Comparison of ENCODE assay signal across 18 cellular contexts in the genomic region with DNA sequence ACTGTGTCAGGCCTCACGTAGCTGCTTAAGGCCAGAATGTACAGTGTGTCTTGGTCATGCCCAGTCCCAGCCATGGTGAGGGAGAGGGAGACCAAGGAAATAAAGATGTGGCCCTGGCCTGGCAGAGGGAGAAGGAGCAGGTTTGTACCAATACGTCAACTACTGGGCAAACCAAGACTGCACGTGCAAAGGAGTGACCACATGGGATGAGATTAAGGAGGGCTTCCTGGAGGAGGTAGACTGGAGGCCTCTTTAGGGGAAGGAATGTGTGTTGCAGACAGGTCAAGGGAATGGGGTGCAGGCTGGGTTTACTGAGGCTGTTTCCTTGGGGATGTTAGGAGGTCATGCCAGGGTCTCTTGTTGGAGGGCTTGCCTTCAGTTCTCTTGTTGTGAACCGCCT. TPM values are rescaled to one million over a fixed set of nuclear protein-coding genes. Genes with fewer than 3 reads are reported as not detected.
DNase-seq lines count a peak whose midpoint lies in the region; ATAC-seq, FAIRE-seq and TF ChIP-seq lines count a peak whose summit lies in the region.
"Had no signal": no experiment of that assay in that cellular context is flagged by ENCODE, and none has a peak within 500 bp of the region (broad histone marks: within the 10 kb centered on the region; RNA-seq: fewer than 3 reads in every experiment).

No MANE protein-coding gene starts in this region.

- TF ChIP-seq POLR2A in A549 (IDR thresholded peaks at IDR 0.05; ENCODE audit: low read length), result no peak
- TF ChIP-seq POLR2A in K562 (conservative IDR thresholded peaks at IDR 0.05), result no peak

- peaks cover 18% of the 10 kb centered on the region for H3K36me3 Mint-ChIP-seq in HFFc6 (ENCODE audit: low read depth)
- H3K36me3 Mint-ChIP-seq in nephron progenitor cell (ENCODE audit: low read depth), result peaks cover 34% of the 10 kb centered on the region
- H3K36me3 Mint-ChIP-seq: CD4-positive, alpha-beta memory T cell had no signal

- WGBS in A549 (ENCODE audit: missing lambda C conversion rate), result 89% methylated on average over 4 of the region's 4 CpGs
- 82% methylated on average over 4 of the region's 4 CpGs for WGBS in K562 (ENCODE audit: insufficient coverage, low coverage, missing lambda C conversion rate)

- peaks cover 74% of the 10 kb centered on the region; the same call in 2 of the 3 replicates for H3K36me3 ChIP-seq in K562 (ENCODE audit: control insufficient read depth, insufficient read depth, low read length)
- H3K36me3 ChIP-seq: BE2C had no signal

- peaks cover 11% of the 10 kb centered on the region; the same call in 2 of the 3 replicates for H3K4me1 ChIP-seq in A549
- H3K4me1 ChIP-seq in K562 (replicated peaks in 1 of 2; ENCODE audit: control insufficient read depth in 2 of 2, insufficient read depth in 2 of 2, low read length in 2 of 2), result peaks cover 15 to 31% of the 10 kb centered on the region in 2 experiments; a peak in 4 of 5 replicates
- H3K4me1 ChIP-seq: HAP-1 had no signal

- no peak overlapping the region for H3K4me3 Mint-ChIP-seq in HFFc6
- H3K4me3 Mint-ChIP-seq in nephron progenitor cell, result no peak overlapping the region
- H3K4me3 Mint-ChIP-seq: CD4-positive, alpha-beta memory T cell; GM23338 had no signal

- no peaks in the 10 kb centered on the region for H3K27me3 Mint-ChIP-seq in HFFc6 (ENCODE audit: insufficient read depth)
- H3K27me3 Mint-ChIP-seq in nephron progenitor cell (ENCODE audit: low read depth, poor library complexity), result peaks cover 5% of the 10 kb centered on the region
- H3K27me3 Mint-ChIP-seq: CD4-positive, alpha-beta memory T cell had no signal

- no peaks in the 10 kb centered on the region; the same call in 1 of the 2 replicates for H4K20me1 ChIP-seq in K562 (replicated peaks; ENCODE audit: control insufficient read depth, insufficient read depth, low read length)

- POLR2A ChIA-PET in A549 (lab: Yijun Ruan, JAX), result no interaction called here
- POLR2A ChIA-PET in K562 (lab: Yijun Ruan, JAX), result interaction anchor here (8.3 kb wide), 1 partner anchor 33 kb away, joined by 129 read pairs; no protein-coding TSS in a partner anchor

- in situ Hi-C loops in K562 (cut with MboI), result no loop called here

- peaks cover 31% of the 10 kb centered on the region for H3K4me1 Mint-ChIP-seq in HFFc6 (ENCODE audit: low read depth)
- H3K4me1 Mint-ChIP-seq in nephron progenitor cell, result peaks cover 55% of the 10 kb centered on the region
- H3K4me1 Mint-ChIP-seq: CD4-positive, alpha-beta memory T cell had no signal

- no peak overlapping the region for H2AFZ ChIP-seq in K562 (ENCODE audit: low read depth, low read length)
- H2AFZ ChIP-seq: GM23338 had no signal

- no peaks in the 10 kb centered on the region; a peak in 1 of 5 replicates for H3K27me3 ChIP-seq in K562 (ENCODE audit: control insufficient read depth in 2 of 2, insufficient read depth in 2 of 2, low read length in 2 of 2)
- H3K27me3 ChIP-seq: BE2C had no signal

- H3K9me3 Mint-ChIP-seq in HFFc6 (peaks cover 8% of the 10 kb centered on the region; the same call in 1 of the 2 replicates), nephron progenitor cell (no peaks in the 10 kb centered on the region)
- H3K9me3 Mint-ChIP-seq: CD4-positive, alpha-beta memory T cell; GM23338 had no signal

- H3K27ac Mint-ChIP-seq in HFFc6, result peak overlapping the region; percentile 29; the same call in 1 of the 2 replicates
- H3K27ac Mint-ChIP-seq in nephron progenitor cell, result peak overlapping the region; percentile 95
- H3K27ac Mint-ChIP-seq: CD4-positive, alpha-beta memory T cell; GM23338 had no signal

- H3K27ac ChIP-seq in A549 (no peak overlapping the region), K562 (ENCODE audit: extremely low read depth, low read depth, low read length) (no peak overlapping the region)
- H3K27ac ChIP-seq: C4-2B had no signal

- CTCF ChIA-PET in A549 (lab: Yijun Ruan, JAX), result no interaction called here
- CTCF ChIA-PET in K562 (lab: Yijun Ruan, JAX; ENCODE audit: low intra/inter-chr PET ratio), result no interaction called here

- H3K4me2 ChIP-seq in A549, result no peak overlapping the region
- H3K4me2 ChIP-seq in K562 (ENCODE audit: insufficient read depth, low read length), result no peak overlapping the region
- H3K4me2 ChIP-seq: GM23338 had no signal

- ATAC-seq in A549, result no peak
- no peak for ATAC-seq in K562
- ATAC-seq: GM23338 had no signal

- BruUV-seq in K562 (replicated peaks; lab: Mats Ljungman, UMichigan), result no TSS peak

- H3K9me1 ChIP-seq in K562 (ENCODE audit: control insufficient read depth, insufficient read depth, low read length), result no peaks in the 10 kb centered on the region

- no peak for TF ChIP-seq EP300 in A549 (IDR thresholded peaks at IDR 0.05)
- TF ChIP-seq EP300 in K562 (IDR thresholded peaks at IDR 0.05; ENCODE audit: low read length), result no peak

- 0 out of 4 replicates have a peak overlapping the region, but pooled peaks of 1 of the 2 experiments have one; percentile 23 for H3K9ac ChIP-seq in K562 (ENCODE audit: insufficient read depth in 1 of 2, low read depth in 2 of 2, low read length in 2 of 2)

- FAIRE-seq in A549 (lab: Jason Lieb, UNC) (no peak), K562 (lab: Jason Lieb, UNC) (no peak)
- FAIRE-seq: G401.6, GM12891, HTR-8/SVneo had no signal

- H3K9me3 ChIP-seq in A549 (no peaks in the 10 kb centered on the region), K562 (replicated peaks; ENCODE audit: control insufficient read depth, insufficient read depth, low read depth, low read length) (no peaks in the 10 kb centered on the region; the same call in none of the 2 replicates)
- H3K9me3 ChIP-seq: BE2C, HAP-1 had no signal

- H3K4me3 ChIP-seq in A549, result no peak overlapping the region
- H3K4me3 ChIP-seq in K562, result no peak overlapping the region
- H3K4me3 ChIP-seq: GM23338, HAP-1 had no signal

- TF ChIP-seq RAD21 in A549 (conservative IDR thresholded peaks at IDR 0.05 in 1 of 2, IDR thresholded peaks at IDR 0.05 in 1 of 2) (no peak), K562 (CRISPR knock-in tag; conservative IDR thresholded peaks at IDR 0.05 in 1 of 2, IDR thresholded peaks at IDR 0.05 in 1 of 2) (no peak)

- no peak for TF ChIP-seq CTCF in A549 (IDR thresholded peaks at IDR 0.05)
- no peak for TF ChIP-seq CTCF in HFFc6 (IDR thresholded peaks at IDR 0.05)
- no peak for TF ChIP-seq CTCF in K562 (IDR thresholded peaks at IDR 0.05 in 2 of 3, conservative IDR thresholded peaks at IDR 0.05 in 1 of 3; ENCODE audit: insufficient read depth in 2 of 3, low read depth in 1 of 3, low read length in 3 of 3)
- TF ChIP-seq CTCF in nephron progenitor cell (IDR thresholded peaks at IDR 0.05), result no peak

- DNase-seq in A549 (ENCODE audit: low read depth in 1 of 2, low spot score in 1 of 2), result no peak
- DNase-seq in HFFc6, result no peak
- DNase-seq in K562 (ENCODE audit: extremely low read depth in 1 of 4, low spot score in 3 of 4), result no peak
- no peak for DNase-seq in nephron progenitor cell
- no peak for DNase-seq in NCI-H446 (lab: John Stamatoyannopoulos, UW)
- no peak for DNase-seq in NCI-H774 (lab: John Stamatoyannopoulos, UW)
- DNase-seq in DMS53 (lab: John Stamatoyannopoulos, UW), result no peak
- no peak for DNase-seq in NOMO-1 treated with DMSO at 0.1 percent for 48 hours (lab: John Stamatoyannopoulos, UW; ENCODE audit: unreplicated experiment)
- DNase-seq: BE2C; CD4-positive, alpha-beta memory T cell; DMS79 treated with DMSO at 0.1 percent for 48 hours; EL had no signal

- peaks cover 39% of the 10 kb centered on the region for H3K79me2 ChIP-seq in K562 (ENCODE audit: control insufficient read depth, insufficient read depth, low read length)

- intact Hi-C loops in K562 (cut with micrococcal nuclease), result no loop called here

RNA-seq across cellular contexts. Expression of gene PLOD1, which starts 7.8 kb away (rescaled TPM):
- polyA plus RNA-seq in A549 (2011; rRNA removed), result 53.8 and 66.7 TPM in 2 replicates
- 65.6 and 81.8 TPM in 2 replicates for polyA plus RNA-seq in A549 (2012; cell fraction: cytosol; rRNA removed)
- polyA plus RNA-seq in A549 (2012; cell fraction: nucleus; rRNA removed), result 154 and 189 TPM in 2 replicates
- polyA plus RNA-seq in A549 (2017; fragmentation: RNase III; extraction: RNeasy Plus Mini Kit Qiagen cat#74134 plus additional on column Dnase treatment), result 78.6 to 85.2 TPM (median 83.9 TPM) in 3 replicates
- polyA minus RNA-seq in A549 (2011; rRNA and poly(A)+ RNA removed), result 80.8 and 92.3 TPM in 2 replicates
- 100 to 1,000 TPM; 294 to 438 (median 315) TPM for total RNA-seq in HFFc6 (2021; fragmentation: NEBNext Ultra II Directional; extraction: Animal tissue kit (Norgen Biotek cat#: 25700))
- total RNA-seq in K562 (2011; cell fraction: chromatin; rRNA removed; ENCODE audit: low replicate concordance), result 140 and 357 TPM in 2 replicates
- 408 and 448 TPM in 2 replicates for total RNA-seq in K562 (2011; cell fraction: nucleolus; rRNA removed)
- total RNA-seq in K562 (2011; cell fraction: nucleoplasm; rRNA removed), result 258 and 294 TPM in 2 replicates
- 58.5 and 81.4 TPM in 2 replicates for total RNA-seq in K562 (2014; rRNA removed)
- total RNA-seq in K562 (2014; rRNA removed; fragmentation: Illumina TruSeq; extraction: Trizol), result 30.7 and 41.6 TPM in 2 replicates
- 49.6 and 51.6 TPM in 2 replicates for total RNA-seq in K562 (2015; rRNA removed; fragmentation: Illumina TruSeq; extraction: Trizol)
- 90.8 and 92.9 TPM in 2 replicates for total RNA-seq in K562 (2021)
- polyA plus RNA-seq in K562 (2011; rRNA removed), result 80.2 and 156 TPM in 2 replicates
- polyA plus RNA-seq in K562 (2011; cell fraction: cytosol; rRNA removed), result 160 and 179 TPM in 2 replicates
- polyA plus RNA-seq in K562 (2011; cell fraction: nucleus; rRNA removed), result 178 and 231 TPM in 2 replicates
- polyA plus RNA-seq in K562 (2012), result 112 and 129 TPM in 2 replicates
- polyA plus RNA-seq in K562 (2014; fragmentation: Illumina TruSeq; extraction: Trizol), result 76.9 and 83.7 TPM in 2 replicates
- polyA plus RNA-seq in K562 (2014; fragmentation: Nextera tagmentation; extraction: Ambion mirVana), result 10 to 100 TPM; 16.6 to 27.1 TPM
- polyA plus RNA-seq in K562 (2014; rRNA removed), result 52.7 and 70.2 TPM in 2 replicates
- 77.2 and 82.6 TPM in 2 replicates for polyA minus RNA-seq in K562 (2011; rRNA and poly(A)+ RNA removed)
- polyA minus RNA-seq in K562 (2011; cell fraction: cytosol; rRNA and poly(A)+ RNA removed), result 127 and 153 TPM in 2 replicates
- 55.1 and 85.3 TPM in 2 replicates for polyA minus RNA-seq in K562 (2011; cell fraction: nucleus; rRNA and poly(A)+ RNA removed)

RNA-seq across cellular contexts. Expression of gene KIAA2013, which starts 16.1 kb away (rescaled TPM):
- polyA plus RNA-seq in A549 (2011; rRNA removed) (23.0 and 26.1 TPM in 2 replicates), A549 (2017; fragmentation: RNase III; extraction: RNeasy Plus Mini Kit Qiagen cat#74134 plus additional on column Dnase treatment) (22.3 to 23.5 TPM (median 23.3 TPM) in 3 replicates), K562 (2011; rRNA removed) (38.8 and 61.3 TPM in 2 replicates), K562 (2014; fragmentation: Illumina TruSeq; extraction: Trizol) (21.8 and 34.4 TPM in 2 replicates), K562 (2014; fragmentation: Nextera tagmentation; extraction: Ambion mirVana) (1 to 10 TPM; 2.2 to 3.0 TPM), K562 (2014; rRNA removed) (50.7 and 56.7 TPM in 2 replicates)
- 50.7 and 67.3 TPM in 2 replicates for polyA plus RNA-seq in A549 (2012; cell fraction: cytosol; rRNA removed)
- 54.3 and 92.8 TPM in 2 replicates for polyA plus RNA-seq in A549 (2012; cell fraction: nucleus; rRNA removed)
- 19.5 and 21.6 TPM in 2 replicates for polyA minus RNA-seq in A549 (2011; rRNA and poly(A)+ RNA removed)
- 10 to 100 TPM; 59.0 to 74.3 (median 66.5) TPM for total RNA-seq in HFFc6 (2021; fragmentation: NEBNext Ultra II Directional; extraction: Animal tissue kit (Norgen Biotek cat#: 25700))
- 23.5 and 87.3 TPM in 2 replicates for total RNA-seq in K562 (2011; cell fraction: chromatin; rRNA removed; ENCODE audit: low replicate concordance)
- total RNA-seq in K562 (2011; cell fraction: nucleolus; rRNA removed), result 116 and 137 TPM in 2 replicates
- total RNA-seq in K562 (2011; cell fraction: nucleoplasm; rRNA removed), result 76.4 and 80.1 TPM in 2 replicates
- total RNA-seq in K562 (2014; rRNA removed) (55.0 and 62.5 TPM in 2 replicates), K562 (2014; rRNA removed; fragmentation: Illumina TruSeq; extraction: Trizol) (10.8 and 12.9 TPM in 2 replicates), K562 (2015; rRNA removed; fragmentation: Illumina TruSeq; extraction: Trizol) (36.8 TPM in 2 replicates), K562 (2021) (57.1 and 57.6 TPM in 2 replicates)
- 106 and 197 TPM in 2 replicates for polyA plus RNA-seq in K562 (2011; cell fraction: cytosol; rRNA removed)
- 47.0 and 58.8 TPM in 2 replicates for polyA plus RNA-seq in K562 (2011; cell fraction: nucleus; rRNA removed)
- 35.0 and 51.2 TPM in 2 replicates for polyA plus RNA-seq in K562 (2012)
- polyA minus RNA-seq in K562 (2011; rRNA and poly(A)+ RNA removed), result 23.2 and 34.4 TPM in 2 replicates
- 47.3 and 62.2 TPM in 2 replicates for polyA minus RNA-seq in K562 (2011; cell fraction: cytosol; rRNA and poly(A)+ RNA removed)
- 14.8 and 25.5 TPM in 2 replicates for polyA minus RNA-seq in K562 (2011; cell fraction: nucleus; rRNA and poly(A)+ RNA removed)

RNA-seq across cellular contexts. Expression of gene MFN2, which starts 38.0 kb away (rescaled TPM):
- 34.7 and 40.3 TPM in 2 replicates for polyA plus RNA-seq in A549 (2011; rRNA removed)
- 28.0 and 30.9 TPM in 2 replicates for polyA plus RNA-seq in A549 (2012; cell fraction: cytosol; rRNA removed)
- polyA plus RNA-seq in A549 (2012; cell fraction: nucleus; rRNA removed), result 42.7 and 57.4 TPM in 2 replicates
- 35.7 to 36.8 TPM (median 35.9 TPM) in 3 replicates for polyA plus RNA-seq in A549 (2017; fragmentation: RNase III; extraction: RNeasy Plus Mini Kit Qiagen cat#74134 plus additional on column Dnase treatment)
- polyA minus RNA-seq in A549 (2011; rRNA and poly(A)+ RNA removed), result 40.6 and 44.2 TPM in 2 replicates
- 100 to 1,000 TPM in 4 of 6 experiments, 10 to 100 TPM in 2; 92.8 to 112 (median 101) TPM for total RNA-seq in HFFc6 (2021; fragmentation: NEBNext Ultra II Directional; extraction: Animal tissue kit (Norgen Biotek cat#: 25700))
- 133 and 181 TPM in 2 replicates for total RNA-seq in K562 (2011; cell fraction: chromatin; rRNA removed; ENCODE audit: low replicate concordance)
- total RNA-seq in K562 (2011; cell fraction: nucleolus; rRNA removed), result 106 and 110 TPM in 2 replicates
- total RNA-seq in K562 (2011; cell fraction: nucleoplasm; rRNA removed), result 88.2 and 107 TPM in 2 replicates
- total RNA-seq in K562 (2014; rRNA removed), result 95.4 and 108 TPM in 2 replicates
- total RNA-seq in K562 (2014; rRNA removed; fragmentation: Illumina TruSeq; extraction: Trizol), result 87.1 and 109 TPM in 2 replicates
- total RNA-seq in K562 (2015; rRNA removed; fragmentation: Illumina TruSeq; extraction: Trizol), result 79.6 and 82.9 TPM in 2 replicates
- 147 and 158 TPM in 2 replicates for total RNA-seq in K562 (2021)
- polyA plus RNA-seq in K562 (2011; rRNA removed), result 83.4 and 112 TPM in 2 replicates
- 74.2 and 81.7 TPM in 2 replicates for polyA plus RNA-seq in K562 (2011; cell fraction: cytosol; rRNA removed)
- 185 and 193 TPM in 2 replicates for polyA plus RNA-seq in K562 (2011; cell fraction: nucleus; rRNA removed)
- 74.5 and 123 TPM in 2 replicates for polyA plus RNA-seq in K562 (2012)
- 139 and 165 TPM in 2 replicates for polyA plus RNA-seq in K562 (2014; fragmentation: Illumina TruSeq; extraction: Trizol)
- polyA plus RNA-seq in K562 (2014; fragmentation: Nextera tagmentation; extraction: Ambion mirVana), result 10 to 100 TPM; 10.5 to 14.0 TPM
- polyA plus RNA-seq in K562 (2014; rRNA removed), result 94.6 and 99.9 TPM in 2 replicates
- 105 and 127 TPM in 2 replicates for polyA minus RNA-seq in K562 (2011; rRNA and poly(A)+ RNA removed)
- 52.3 and 57.5 TPM in 2 replicates for polyA minus RNA-seq in K562 (2011; cell fraction: cytosol; rRNA and poly(A)+ RNA removed)
- polyA minus RNA-seq in K562 (2011; cell fraction: nucleus; rRNA and poly(A)+ RNA removed), result 38.1 and 91.4 TPM in 2 replicates

Comparison
In these comparisons a context has a peak if more than half of its experiments do, and no peak if none do; other contexts are left out.
1. Of the 35 proteins assayed by ChIP-seq in both K562 and A549: peak only in K562: MAX; only in A549: none; in both: ZFP36; in neither: 33.